Comparison of ENCODE assay signal across 2 cellular contexts in the genomic region with DNA sequence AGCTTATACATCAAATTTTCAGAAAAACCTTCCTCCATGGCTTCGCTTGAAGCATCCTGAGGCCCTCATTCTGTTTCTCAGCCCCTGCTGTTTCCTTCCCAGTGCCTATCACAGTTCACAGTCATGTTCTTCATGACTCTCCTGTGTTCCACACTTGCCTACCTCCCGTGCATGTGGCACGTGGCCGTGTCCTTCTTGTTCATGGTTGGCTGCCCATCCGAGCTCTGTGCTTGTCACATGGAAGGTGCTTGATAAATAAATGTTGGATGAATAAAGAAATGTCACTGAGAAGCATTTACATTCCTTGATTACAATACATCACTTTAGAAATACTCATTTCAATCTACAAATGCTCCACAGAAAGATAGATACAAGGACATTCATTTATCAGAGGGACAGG.
TF ChIP-seq lines count a peak whose summit lies in the region.

No MANE protein-coding gene starts in this region.

TF ChIP-seq in Ishikawa, 13 proteins besides CTCF, POLR2A, EP300 and RAD21:
- TF ChIP-seq, protein P1, sequence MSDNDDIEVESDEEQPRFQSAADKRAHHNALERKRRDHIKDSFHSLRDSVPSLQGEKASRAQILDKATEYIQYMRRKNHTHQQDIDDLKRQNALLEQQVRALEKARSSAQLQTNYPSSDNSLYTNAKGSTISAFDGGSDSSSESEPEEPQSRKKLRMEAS (IDR thresholded peaks at IDR 0.05) = 0 out of 2 replicates have a peak, but pooled peaks have one; percentile 28
- TF ChIP-seq TEAD4 (IDR thresholded peaks at IDR 0.05) = no peak
- TF ChIP-seq CEBPB (IDR thresholded peaks at IDR 0.05) = no peak
- no peak for TF ChIP-seq YY1 (IDR thresholded peaks at IDR 0.05; ENCODE audit: low read depth)
- TF ChIP-seq, protein P2, sequence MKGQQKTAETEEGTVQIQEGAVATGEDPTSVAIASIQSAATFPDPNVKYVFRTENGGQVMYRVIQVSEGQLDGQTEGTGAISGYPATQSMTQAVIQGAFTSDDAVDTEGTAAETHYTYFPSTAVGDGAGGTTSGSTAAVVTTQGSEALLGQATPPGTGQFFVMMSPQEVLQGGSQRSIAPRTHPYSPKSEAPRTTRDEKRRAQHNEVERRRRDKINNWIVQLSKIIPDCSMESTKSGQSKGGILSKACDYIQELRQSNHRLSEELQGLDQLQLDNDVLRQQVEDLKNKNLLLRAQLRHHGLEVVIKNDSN (IDR thresholded peaks at IDR 0.05) = 0 out of 2 replicates have a peak, but pooled peaks have one; percentile 9
- TF ChIP-seq ZBTB7A (IDR thresholded peaks at IDR 0.05; ENCODE audit: low read depth) = no peak
- TF ChIP-seq TAF1 (IDR thresholded peaks at IDR 0.05; ENCODE audit: low read depth) = no peak
- no peak for TF ChIP-seq FOXM1 (IDR thresholded peaks at IDR 0.05; ENCODE audit: borderline replicate concordance, low read depth)
- no peak for TF ChIP-seq CREB1 (IDR thresholded peaks at IDR 0.05; ENCODE audit: low read depth)

TF ChIP-seq in GM12878, 131 proteins besides CTCF, POLR2A, EP300 and RAD21:
- TF ChIP-seq PAX5 (IDR thresholded peaks at IDR 0.05; ENCODE audit: borderline replicate concordance, low read depth, low read length) = peak; percentile 70
- TF ChIP-seq ESRRA (IDR thresholded peaks at IDR 0.05; ENCODE audit: low read length) = no peak
TF ChIP-seq in GM12878: peak in this region for 1.
